In genomic region chr6:125954735-125955410, GRCh38 we compare ENCODE assay signal across 1 cellular context.
TF ChIP-seq lines count a peak whose summit lies in the region.

No MANE protein-coding gene starts in this region.

TF ChIP-seq in K562, 482 proteins besides CTCF, POLR2A, EP300 and RAD21 (continues in another document):
- TF ChIP-seq TCF3 (CRISPR knock-in tag; IDR thresholded peaks at IDR 0.05) (peak; percentile 77), HMBOX1 (IDR thresholded peaks at IDR 0.05) (peak; percentile 61), MCM3 (IDR thresholded peaks at IDR 0.05) (no peak), CREM (IDR thresholded peaks at IDR 0.05; ENCODE audit: low read depth) (no peak), XRCC4 (IDR thresholded peaks at IDR 0.05; ENCODE audit: extremely low read depth, insufficient read depth, insufficient read length) (no peak), ZBTB11 (CRISPR knock-in tag; IDR thresholded peaks at IDR 0.05) (peak in 1 of 3 experiments; percentile 31; a peak in 1 of 6 replicates), CCNT2 (IDR thresholded peaks at IDR 0.05; ENCODE audit: borderline replicate concordance, extremely low read depth, insufficient read length, low read depth, low read length) (no peak), FOXM1 (IDR thresholded peaks at IDR 0.05; ENCODE audit: low read depth) (peak; percentile 64), FOXM1 (CRISPR knock-in tag; IDR thresholded peaks at IDR 0.05; ENCODE audit: low read depth) (no peak), CBFA2T2 (conservative IDR thresholded peaks at IDR 0.05) (peak; percentile 58; the same call in 1 of the 2 replicates), SMARCC2 (IDR thresholded peaks at IDR 0.05; ENCODE audit: low read depth) (0 out of 2 replicates have a peak, but pooled peaks have one; percentile 48), ZNF592 (IDR thresholded peaks at IDR 0.05) (peak; percentile 48; the same call in 1 of the 2 replicates), MEIS2 (IDR thresholded peaks at IDR 0.05; ENCODE audit: partially characterized antibody) (peak; percentile 39), ZNF174 (CRISPR knock-in tag; IDR thresholded peaks at IDR 0.05) (no peak), MCM2 (IDR thresholded peaks at IDR 0.05; ENCODE audit: low read depth) (no peak), SMARCA4 (IDR thresholded peaks at IDR 0.05) (peak; percentile 73), VEZF1 (CRISPR knock-in tag; IDR thresholded peaks at IDR 0.05) (peak; percentile 44), ZBTB40 (IDR thresholded peaks at IDR 0.05) (peak; percentile 2; the same call in 1 of the 2 replicates), ZBTB40 (CRISPR knock-in tag; IDR thresholded peaks at IDR 0.05) (no peak), ZNF644 (tag; IDR thresholded peaks at IDR 0.05; ENCODE audit: low read depth) (peak; percentile 36; the same call in 1 of the 2 replicates), ZBTB7A (IDR thresholded peaks at IDR 0.05; ENCODE audit: borderline replicate concordance, control insufficient read depth, low read depth, low read length) (0 out of 2 replicates have a peak, but pooled peaks have one; percentile 45), NCOR1 (IDR thresholded peaks at IDR 0.05) (peak; percentile 70), NCOA1 (IDR thresholded peaks at IDR 0.05; ENCODE audit: low read depth) (peak; percentile 10; the same call in 1 of the 2 replicates), HDAC2 (IDR thresholded peaks at IDR 0.05) (0 out of 2 replicates have a peak, but pooled peaks have one; percentile 32), ZNF347 (CRISPR knock-in tag; IDR thresholded peaks at IDR 0.05; ENCODE audit: low read depth) (no peak), GATA2 (CRISPR knock-in tag; IDR thresholded peaks at IDR 0.05) (peak; percentile 40; the same call in 1 of the 2 replicates), TBL1XR1 (IDR thresholded peaks at IDR 0.05; ENCODE audit: low read length in 2 of 2) (0 out of 4 replicates have a peak, but pooled peaks of 1 of the 2 experiments have one; percentile 30), DPF2 (IDR thresholded peaks at IDR 0.05) (peak; percentile 75), FOSL1 (tag; conservative IDR thresholded peaks at IDR 0.05) (0 out of 2 replicates have a peak, but pooled peaks have one; percentile 18), ILK (tag; IDR thresholded peaks at IDR 0.05; ENCODE audit: borderline replicate concordance, low read depth) (no peak), MTA1 (IDR thresholded peaks at IDR 0.05; ENCODE audit: borderline replicate concordance) (0 out of 2 replicates have a peak, but pooled peaks have one; percentile 31), SOX6 (IDR thresholded peaks at IDR 0.05) (no peak), STAT5A (IDR thresholded peaks at IDR 0.05; ENCODE audit: borderline replicate concordance, low read length) (peak; percentile 14; the same call in 1 of the 2 replicates), MYBL2 (IDR thresholded peaks at IDR 0.05; ENCODE audit: low read depth) (peak; percentile 30; the same call in 1 of the 2 replicates), MYBL2 (CRISPR knock-in tag; IDR thresholded peaks at IDR 0.05; ENCODE audit: borderline replicate concordance) (no peak), ZMIZ1 (IDR thresholded peaks at IDR 0.05; ENCODE audit: low read depth in 2 of 2, low read length in 2 of 2) (no peak), ATF7 (IDR thresholded peaks at IDR 0.05) (0 out of 2 replicates have a peak, but pooled peaks have one; percentile 31)
